In the genomic region with DNA sequence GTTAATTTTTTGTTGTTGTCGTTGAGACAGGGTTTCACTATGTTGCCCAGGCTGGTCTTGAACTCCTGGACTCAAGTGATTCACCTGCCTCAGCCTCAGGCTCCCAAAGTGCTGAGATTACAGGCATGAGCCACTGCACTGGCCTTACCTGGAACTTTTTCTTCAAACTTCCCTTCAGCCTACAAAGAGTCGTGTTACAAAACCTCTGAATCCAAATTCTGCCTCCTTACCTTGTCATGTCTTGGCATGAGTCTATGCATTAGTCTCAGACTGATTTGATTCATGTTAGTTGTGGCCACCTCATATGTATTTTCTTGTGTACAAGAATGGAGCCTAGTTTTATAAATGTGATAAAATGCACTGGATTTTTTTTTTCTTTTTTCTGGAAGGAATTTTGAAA, we compare ENCODE assay signal across 27 cellular contexts.
DNase-seq lines count a peak whose midpoint lies in the region; ATAC-seq, FAIRE-seq and TF ChIP-seq lines count a peak whose summit lies in the region.
"Had no signal": no experiment of that assay in that cellular context is flagged by ENCODE, and none has a peak within 500 bp of the region (broad histone marks: within the 10 kb centered on the region; RNA-seq: fewer than 3 reads in every experiment).

No MANE protein-coding gene starts in this region.

- no peak for TF ChIP-seq CTCF in MCF 10A (IDR thresholded peaks at IDR 0.05; ENCODE audit: unreplicated experiment)
- TF ChIP-seq CTCF in breast epithelium (IDR thresholded peaks at IDR 0.05) = no peak
- no peak for TF ChIP-seq CTCF in bronchial epithelial cell (IDR thresholded peaks at IDR 0.05; ENCODE audit: insufficient read depth, low read length, severe bottlenecking)
- no peak for TF ChIP-seq CTCF in foreskin keratinocyte (conservative IDR thresholded peaks at IDR 0.05)
- TF ChIP-seq CTCF in right atrium auricular region (IDR thresholded peaks at IDR 0.05) = no peak
- no peak for TF ChIP-seq CTCF in osteoblast (IDR thresholded peaks at IDR 0.05; ENCODE audit: extremely low read depth, low read depth, low read length)

- CTCF ChIA-PET in MCF 10A (lab: Yijun Ruan, JAX) = no interaction called here

- FAIRE-seq in bronchial epithelial cell (lab: Jason Lieb, UNC) = no peak
- FAIRE-seq: A549, D721Med, GM12891, GM18507, GM19239, H54 had no signal

- H3K4me1 Mint-ChIP-seq in MCF 10A (ENCODE audit: insufficient read depth, unreplicated experiment) = no peaks in the 10 kb centered on the region
- H3K4me1 Mint-ChIP-seq: CD14-positive monocyte; CD8-positive, alpha-beta memory T cell had no signal

- no peak overlapping the region for H3K4me2 ChIP-seq in osteoblast (ENCODE audit: insufficient read depth, low read length)
- H3K4me2 ChIP-seq: A549; BLaER1 treated with 17β-estradiol and CSF1 and Interleukin-3, amounts not matched to agents 10 nM and 100 nM had no signal

- no peak for DNase-seq in MCF 10A (ENCODE audit: unreplicated experiment)
- DNase-seq in breast epithelium (ENCODE audit: low spot score in 2 of 2) = no peak
- peak; percentile 60 for DNase-seq in bronchial epithelial cell (ENCODE audit: low read depth)
- DNase-seq in foreskin keratinocyte = peak; percentile 54 to 73
- DNase-seq in right atrium auricular region (ENCODE audit: low spot score) = no peak
- DNase-seq in osteoblast (ENCODE audit: insufficient read length, low spot score, missing footprints) = no peak
- DNase-seq in DMS 273 (lab: John Stamatoyannopoulos, UW; ENCODE audit: unreplicated experiment) = no peak
- DNase-seq: ACHN; AML-193; BE2C; CD4-positive, alpha-beta T cell; CD8-positive, alpha-beta memory T cell; DMS53; DMS79 treated with DMSO at 0.1 percent for 48 hours; GF-D8; GOT3; HCEC 1CT had no signal

- no peaks in the 10 kb centered on the region for H3K36me3 Mint-ChIP-seq in MCF 10A (ENCODE audit: insufficient read depth, unreplicated experiment)
- H3K36me3 Mint-ChIP-seq: CD14-positive monocyte; CD8-positive, alpha-beta memory T cell had no signal

- H4K20me1 ChIP-seq in osteoblast (ENCODE audit: insufficient read depth, low read length) = no peaks in the 10 kb centered on the region
- H4K20me1 ChIP-seq: BLaER1 treated with 17β-estradiol and CSF1 and Interleukin-3, amounts not matched to agents 10 nM and 100 nM had no signal

- BruUV-seq in MCF 10A (replicated peaks; lab: Mats Ljungman, UMichigan) = no TSS peak

- H3K27ac ChIP-seq in breast epithelium (no peak overlapping the region), foreskin keratinocyte (no peak overlapping the region), right atrium auricular region (no peak overlapping the region), osteoblast (ENCODE audit: low read depth, low read length) (no peak overlapping the region)
- H3K27ac ChIP-seq: 22Rv1; BLaER1 treated with 17β-estradiol and CSF1 and Interleukin-3, amounts not matched to agents 10 nM and 100 nM had no signal

- H3K9me3 Mint-ChIP-seq in MCF 10A (ENCODE audit: unreplicated experiment) = peaks cover 9% of the 10 kb centered on the region

- intact Hi-C loops in MCF 10A (cut with micrococcal nuclease) (no loop called here), breast epithelium (cut with DNase I; ENCODE audit: low total_unique reads) (no loop called here)

- no peak overlapping the region for H3K4me3 Mint-ChIP-seq in MCF 10A (ENCODE audit: unreplicated experiment)
- H3K4me3 Mint-ChIP-seq: CD14-positive monocyte; CD4-positive, alpha-beta T cell; CD8-positive, alpha-beta memory T cell had no signal

- H3K27ac Mint-ChIP-seq in MCF 10A (ENCODE audit: low read depth, unreplicated experiment) = peak overlapping the region; percentile 23
- H3K27ac Mint-ChIP-seq: CD4-positive, alpha-beta T cell; CD8-positive, alpha-beta memory T cell had no signal

- H3K27me3 ChIP-seq in breast epithelium (no peaks in the 10 kb centered on the region), bronchial epithelial cell (ENCODE audit: control insufficient read depth, insufficient read depth, low read length) (no peaks in the 10 kb centered on the region), foreskin keratinocyte (no peaks in the 10 kb centered on the region), right atrium auricular region (no peaks in the 10 kb centered on the region), osteoblast (ENCODE audit: insufficient read depth, low read length) (no peaks in the 10 kb centered on the region)
- H3K27me3 ChIP-seq: BE2C; BLaER1 treated with 17β-estradiol and CSF1 and Interleukin-3, amounts not matched to agents 10 nM and 100 nM had no signal

- H3K4me1 ChIP-seq in breast epithelium (no peaks in the 10 kb centered on the region), foreskin keratinocyte (no peaks in the 10 kb centered on the region), right atrium auricular region (no peaks in the 10 kb centered on the region), osteoblast (ENCODE audit: insufficient read depth, low read length) (no peaks in the 10 kb centered on the region)
- H3K4me1 ChIP-seq: A549; BE2C; BLaER1 treated with 17β-estradiol and CSF1 and Interleukin-3, amounts not matched to agents 10 nM and 100 nM had no signal

- POLR2A ChIA-PET in MCF 10A (lab: Yijun Ruan, JAX) = no interaction called here

- H3K36me3 ChIP-seq in breast epithelium (no peaks in the 10 kb centered on the region), bronchial epithelial cell (ENCODE audit: control insufficient read depth, insufficient read depth, low read length) (no peaks in the 10 kb centered on the region), right atrium auricular region (no peaks in the 10 kb centered on the region), osteoblast (ENCODE audit: insufficient read depth, low read length) (no peaks in the 10 kb centered on the region)
- H3K36me3 ChIP-seq: BE2C had no signal

- no peak overlapping the region for H3K4me3 ChIP-seq in breast epithelium
- no peak overlapping the region for H3K4me3 ChIP-seq in bronchial epithelial cell (ENCODE audit: low read depth, low read length)
- no peak overlapping the region for H3K4me3 ChIP-seq in right atrium auricular region
- H3K4me3 ChIP-seq in osteoblast (ENCODE audit: insufficient read depth, low read length) = no peak overlapping the region
- H3K4me3 ChIP-seq: A549; BLaER1 treated with 17β-estradiol and CSF1 and Interleukin-3, amounts not matched to agents 10 nM and 100 nM had no signal

- peaks cover 5 to 7% of the 10 kb centered on the region in 2 donors for H3K9me3 ChIP-seq in breast epithelium
- no peaks in the 10 kb centered on the region for H3K9me3 ChIP-seq in right atrium auricular region
- H3K9me3 ChIP-seq in osteoblast (ENCODE audit: low read depth, low read length) = no peaks in the 10 kb centered on the region

- TF ChIP-seq POLR2A in breast epithelium (IDR thresholded peaks at IDR 0.05) = no peak

- H3K27me3 Mint-ChIP-seq in MCF 10A (ENCODE audit: insufficient read depth, unreplicated experiment) = no peaks in the 10 kb centered on the region
- H3K27me3 Mint-ChIP-seq: CD4-positive, alpha-beta T cell; CD8-positive, alpha-beta memory T cell had no signal

- no peak overlapping the region for H2AFZ ChIP-seq in osteoblast (ENCODE audit: low read length)

- no peaks in the 10 kb centered on the region for H3K79me2 ChIP-seq in osteoblast (ENCODE audit: insufficient read depth, low read length)

- ATAC-seq in foreskin keratinocyte (peak; percentile 24), GM21825 (IDR thresholded peaks at IDR 0.05; ENCODE audit: unreplicated experiment) (no peak)
- ATAC-seq: A549 had no signal

Comparison
In these comparisons a context has a peak if more than half of its experiments do, and no peak if none do; other contexts are left out.
1. DNase-seq: peak in bronchial epithelial cell (single experiment) and foreskin keratinocyte (2 of 2); none in MCF 10A (single experiment), breast epithelium (0 of 2), right atrium auricular region (single experiment), osteoblast (single experiment) and DMS 273 (single experiment).